8 cellular contexts compared by ENCODE assay signal in the genomic region with DNA sequence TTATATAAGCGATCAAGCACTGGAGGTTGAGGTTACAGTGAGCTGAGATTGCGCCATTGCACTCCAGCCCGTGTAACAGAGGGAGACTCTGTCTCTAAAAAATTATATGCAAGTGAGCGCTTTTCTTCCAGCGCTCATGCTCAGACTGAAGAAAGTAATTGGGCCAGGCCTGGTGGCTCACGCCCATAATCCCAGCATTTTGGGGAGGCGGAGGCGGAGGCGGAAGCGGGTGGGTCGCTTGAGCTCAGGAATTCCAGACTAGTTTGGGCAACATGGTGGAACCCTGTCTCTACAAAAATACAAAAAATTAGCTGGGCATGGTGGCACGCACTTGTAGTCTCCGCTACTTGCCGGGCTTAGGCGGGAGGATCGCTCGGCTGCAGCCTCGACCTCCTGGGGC.
DNase-seq lines count a peak whose midpoint lies in the region; ATAC-seq and TF ChIP-seq lines count a peak whose summit lies in the region.
"Not testable (repeated sequence)": the region's sequence is repeated elsewhere in the genome, so short reads cannot be mapped to it uniquely, and the experiment has no call there.

No MANE protein-coding gene starts in this region.

- not testable (repeated sequence) for H3K36me3 ChIP-seq in A673 (ENCODE audit: insufficient read depth, low read length, poor library complexity, severe bottlenecking); left lung

- POLR2A ChIA-PET in A673 (lab: Charles Lee; ENCODE audit: low non-redundant PET): not testable (repeated sequence)

- not testable (repeated sequence) for H3K27me3 ChIP-seq in A673 (replicated peaks; ENCODE audit: insufficient read depth, low read depth, low read length, poor library complexity); left lung

- CTCF ChIA-PET in A673 (lab: Charles Lee): not testable (repeated sequence)

- H3K4me3 ChIP-seq in A673 (ENCODE audit: low read depth, low read length, poor library complexity, severe bottlenecking) (peak overlapping the region; percentile 25), left lung (peak overlapping the region in 1 of 2 donors; percentile 65)

- H3K36me3 Mint-ChIP-seq in T-helper 17 cell (ENCODE audit: low read depth): not testable (repeated sequence)

- not testable (repeated sequence) for ATAC-seq in T-helper 17 cell, left lung

- not testable (repeated sequence) for H3K4me1 ChIP-seq in A673 (ENCODE audit: insufficient read depth, low read length, poor library complexity, severe bottlenecking); left lung

- peak overlapping the region; percentile 21 for H3K27ac Mint-ChIP-seq in T-helper 17 cell

- intact Hi-C loops in A673 (cut with micrococcal nuclease; ENCODE audit: unreplicated experiment); left lung (cut with DNase I): not testable (repeated sequence)

- not testable (repeated sequence) for BruUV-seq in A673 (replicated peaks; lab: Mats Ljungman, UMichigan)

- H3K27me3 Mint-ChIP-seq in T-helper 17 cell: not testable (repeated sequence)

- TF ChIP-seq CTCF in A673 (conservative IDR thresholded peaks at IDR 0.05; ENCODE audit: low read depth, low read length); left lung (IDR thresholded peaks at IDR 0.05): not testable (repeated sequence)

- not testable (repeated sequence) for H3K4me1 Mint-ChIP-seq in T-helper 17 cell

- not testable (repeated sequence) for H3K27ac ChIP-seq in A673 (ENCODE audit: low read depth, low read length, poor library complexity, severe bottlenecking)
- peak overlapping the region in 1 of 2 donors; percentile 92 for H3K27ac ChIP-seq in left lung

- DNase-seq in A673 (ENCODE audit: low spot score); T-helper 17 cell: not testable (repeated sequence)
- DNase-seq in GM04504 (ENCODE audit: low read depth): peak; percentile 21
- peak; percentile 39 to 52 for DNase-seq in NCI-H2081 (lab: John Stamatoyannopoulos, UW)
- DNase-seq in astrocyte of the hippocampus (ENCODE audit: low read depth, low spot score): peak; percentile 31
- peak; percentile 57 for DNase-seq in fibroblast of gingiva (ENCODE audit: low read depth)
- DNase-seq in left lung: peak; percentile 36 to 64
- DNase-seq in putamen (ENCODE audit: low spot score): peak; percentile 38

- H3K4me3 Mint-ChIP-seq in T-helper 17 cell: peak overlapping the region; percentile 82

- H3K9me3 ChIP-seq in A673 (ENCODE audit: low read depth, low read length, poor library complexity, severe bottlenecking); T-helper 17 cell (ENCODE audit: control insufficient read depth, low read length, poor library complexity, severe bottlenecking); left lung: not testable (repeated sequence)
